Comparison of ENCODE assay signal across 41 cellular contexts in the genomic region with DNA sequence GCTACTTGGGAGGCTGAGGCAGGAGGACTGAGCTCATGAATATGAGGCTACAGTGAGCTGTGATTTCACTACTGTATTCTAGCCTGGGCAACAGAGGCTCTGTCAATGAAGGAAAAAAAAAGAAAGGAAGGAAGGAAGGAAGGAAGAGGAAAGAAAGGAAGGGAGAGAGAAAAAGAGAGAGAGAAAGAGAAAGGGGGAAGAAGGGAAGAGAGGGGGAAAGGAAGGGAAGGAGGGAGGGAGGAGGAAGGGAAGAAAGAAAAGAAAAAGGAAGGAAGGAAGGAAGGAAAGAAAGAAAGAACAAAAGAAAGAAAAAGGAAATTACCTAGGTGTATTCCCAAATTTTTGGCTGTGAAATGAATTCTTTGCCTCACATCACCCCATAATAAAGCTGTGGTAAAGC. TPM values are rescaled to one million over a fixed set of nuclear protein-coding genes. Genes with fewer than 3 reads are reported as not detected.
"Had no signal": no experiment of that assay in that cellular context is flagged by ENCODE, and none has a peak within 500 bp of the region (broad histone marks: within the 10 kb centered on the region; RNA-seq: fewer than 3 reads in every experiment).

No MANE protein-coding gene starts in this region.

- H3K4me1 Mint-ChIP-seq: activated naive CD4-positive, alpha-beta T cell treated with anti-CD3 and anti-CD28 coated beads, Interleukin-2, amount 10 ng/mL, durations not matched to agents 7 days and 5 days; activated naive CD4-positive, alpha-beta T cell treated with anti-CD3 and anti-CD28 coated beads, Interleukin-2, amount 50 U/mL, for 24 hours; activated naive CD8-positive, alpha-beta T cell treated with anti-CD3 and anti-CD28 coated beads for 36 hours; activated naive CD8-positive, alpha-beta T cell treated with anti-CD3 and anti-CD28 coated beads, Interleukin-2, amount 10 ng/mL, durations not matched to agents 7 days and 5 days; activated naive CD8-positive, alpha-beta T cell treated with anti-CD3 and anti-CD28 coated beads, Interleukin-2, amount 50 U/mL, for 24 hours; activated T-helper 17 cell treated with anti-CD3 and anti-CD28 coated beads, Interleukin-2, amount 50 U/mL, for 72 hours; central memory CD8-positive, alpha-beta T cell had no signal

- H3K9me3 Mint-ChIP-seq: activated T-helper 17 cell treated with anti-CD3 and anti-CD28 coated beads, Interleukin-2, amount 50 U/mL, for 72 hours had no signal

- FAIRE-seq: astrocyte had no signal

- DNase-seq: activated effector memory CD4-positive, alpha-beta T cell treated with anti-CD3 and anti-CD28 coated beads, Interleukin-2, amount 50 U/mL, for 16 hours; activated effector memory CD4-positive, alpha-beta T cell treated with Interleukin-2 at 50 U/mL for 16 hours; activated gamma-delta T cell; activated gamma-delta T cell treated with Interleukin-2 at 50 U/mL for 16 hours; activated naive CD4-positive, alpha-beta T cell; activated naive CD4-positive, alpha-beta T cell treated with anti-CD3 and anti-CD28 coated beads for 36 hours; activated naive CD4-positive, alpha-beta T cell treated with anti-CD3 and anti-CD28 coated beads, Interleukin-2, amount 10 ng/mL, durations not matched to agents 7 days and 5 days; activated naive CD4-positive, alpha-beta T cell treated with anti-CD3 and anti-CD28 coated beads, Interleukin-2, amount 50 U/mL, for 16 hours; activated naive CD4-positive, alpha-beta T cell treated with Interleukin-2 at 50 U/mL for 16 hours; activated naive CD8-positive, alpha-beta T cell treated with anti-CD3 and anti-CD28 coated beads for 36 hours; activated naive CD8-positive, alpha-beta T cell treated with anti-CD3 and anti-CD28 coated beads, Interleukin-2, amount 10 ng/mL, durations not matched to agents 7 days and 5 days; activated naive CD8-positive, alpha-beta T cell treated with anti-CD3 and anti-CD28 coated beads, Interleukin-2, amount 50 U/mL, for 24 hours; activated T-cell treated with anti-CD3 and anti-CD28 coated beads, Interleukin-2, amount 50 U/mL, for 1 hour; activated T-cell treated with anti-CD3 and anti-CD28 coated beads, Interleukin-2, amount 50 U/mL, for 24 hours; activated T-cell treated with anti-CD3 and anti-CD28 coated beads, Interleukin-2, amount 50 U/mL, for 72 hours; adrenal gland; amniotic stem cell; amygdala; anterior cingulate cortex; aorta; body of pancreas; brain microvascular endothelial cell; caudate nucleus; central memory CD4-positive, alpha-beta T cell; cerebellar nuclear complex had no signal

- H3K4me1 ChIP-seq: adrenal gland, ascending aorta, body of pancreas, breast epithelium had no signal

- H3K36me3 ChIP-seq: adrenal gland, ascending aorta, brain microvascular endothelial cell, breast epithelium, cardiac muscle cell had no signal

- H3K4me3 Mint-ChIP-seq: activated naive CD4-positive, alpha-beta T cell treated with anti-CD3 and anti-CD28 coated beads for 36 hours; activated naive CD4-positive, alpha-beta T cell treated with anti-CD3 and anti-CD28 coated beads, Interleukin-2, amount 10 ng/mL, durations not matched to agents 7 days and 5 days; activated naive CD4-positive, alpha-beta T cell treated with anti-CD3 and anti-CD28 coated beads, Interleukin-2, amount 50 U/mL, for 24 hours; activated naive CD8-positive, alpha-beta T cell; activated naive CD8-positive, alpha-beta T cell treated with anti-CD3 and anti-CD28 coated beads for 36 hours; activated naive CD8-positive, alpha-beta T cell treated with anti-CD3 and anti-CD28 coated beads, Interleukin-2, amount 10 ng/mL, durations not matched to agents 7 days and 5 days; activated naive CD8-positive, alpha-beta T cell treated with anti-CD3 and anti-CD28 coated beads, Interleukin-2, amount 50 U/mL, for 24 hours; activated T-cell treated with anti-CD3 and anti-CD28 coated beads, Interleukin-2, amount 50 U/mL, for 24 hours; activated T-cell treated with anti-CD3 and anti-CD28 coated beads, Interleukin-2, amount 50 U/mL, for 72 hours; activated T-helper 1 cell treated with anti-CD3 and anti-CD28 coated beads, Interleukin-12 subunit alpha, Interleukin-12 subunit beta, Interleukin-2, Interleukin-4 antibody, amounts not matched to agents 30 ng/mL and 10 ng/mL and 1 ng/mL, durations not matched to agents 14 hours and 24 hours and 36 hours; activated T-helper 17 cell treated with anti-CD3 and anti-CD28 coated beads, Interleukin-2, amount 50 U/mL, for 72 hours; brain; central memory CD8-positive, alpha-beta T cell had no signal

- H3K27ac Mint-ChIP-seq: activated naive CD4-positive, alpha-beta T cell treated with anti-CD3 and anti-CD28 coated beads for 36 hours; activated naive CD4-positive, alpha-beta T cell treated with anti-CD3 and anti-CD28 coated beads, Interleukin-2, amount 10 ng/mL, durations not matched to agents 7 days and 5 days; activated naive CD4-positive, alpha-beta T cell treated with anti-CD3 and anti-CD28 coated beads, Interleukin-2, amount 50 U/mL, for 24 hours; activated naive CD4-positive, alpha-beta T cell treated with anti-CD3 and anti-CD28 coated beads, Interleukin-2, amount 50 U/mL, for 72 hours; activated naive CD8-positive, alpha-beta T cell; activated naive CD8-positive, alpha-beta T cell treated with anti-CD3 and anti-CD28 coated beads for 36 hours; activated naive CD8-positive, alpha-beta T cell treated with anti-CD3 and anti-CD28 coated beads, Interleukin-2, amount 10 ng/mL, durations not matched to agents 7 days and 5 days; activated naive CD8-positive, alpha-beta T cell treated with anti-CD3 and anti-CD28 coated beads, Interleukin-2, amount 50 U/mL, for 24 hours; activated T-cell treated with anti-CD3 and anti-CD28 coated beads, Interleukin-2, amount 50 U/mL, for 24 hours; activated T-cell treated with anti-CD3 and anti-CD28 coated beads, Interleukin-2, amount 50 U/mL, for 72 hours; activated T-helper 1 cell treated with anti-CD3 and anti-CD28 coated beads, Interleukin-12 subunit alpha, Interleukin-12 subunit beta, Interleukin-2, Interleukin-4 antibody, amounts not matched to agents 30 ng/mL and 10 ng/mL and 1 ng/mL, durations not matched to agents 14 hours and 24 hours and 36 hours; activated T-helper 17 cell treated with anti-CD3 and anti-CD28 coated beads, Interleukin-2, amount 50 U/mL, for 72 hours; activated T-helper 2 cell treated with anti-CD3 and anti-CD28 coated beads, Interferon-gamma antibody, Interleukin-2, Interleukin-4, amounts not matched to agents 10 μg/mL and 5 μg/mL and 100 μg/mL, durations not matched to agents 14 hours and 24 hours and 36 hours; brain had no signal

- H3K4me3 ChIP-seq: adrenal gland, ascending aorta, body of pancreas, breast epithelium, cardiac muscle cell had no signal

- H3K27me3 Mint-ChIP-seq: activated naive CD8-positive, alpha-beta T cell; activated naive CD8-positive, alpha-beta T cell treated with anti-CD3 and anti-CD28 coated beads for 36 hours had no signal

- ATAC-seq: activated naive CD4-positive, alpha-beta T cell treated with anti-CD3 and anti-CD28 coated beads, Interleukin-2, amount 50 U/mL, for 72 hours; activated naive CD8-positive, alpha-beta T cell treated with anti-CD3 and anti-CD28 coated beads, Interleukin-2, amount 50 U/mL, for 24 hours; activated T-cell treated with anti-CD3 and anti-CD28 coated beads, Interleukin-2, amount 50 U/mL, for 72 hours; activated T-helper 17 cell treated with anti-CD3 and anti-CD28 coated beads, Interleukin-2, amount 50 U/mL, for 72 hours; body of pancreas had no signal

- H3K9me3 ChIP-seq: adrenal gland, ascending aorta, body of pancreas, breast epithelium had no signal

- H3K36me3 Mint-ChIP-seq: activated naive CD4-positive, alpha-beta T cell treated with anti-CD3 and anti-CD28 coated beads, Interleukin-2, amount 10 ng/mL, durations not matched to agents 7 days and 5 days; brain had no signal

- H3K27me3 ChIP-seq: adrenal gland, ascending aorta, body of pancreas, brain microvascular endothelial cell, breast epithelium, cardiac muscle cell had no signal

- H3K27ac ChIP-seq: adrenal gland, ascending aorta, body of pancreas, brain microvascular endothelial cell, breast epithelium, cardiac muscle cell had no signal

RNA-seq across cellular contexts. Expression of a gene that starts 17.9 kb away (rescaled TPM):
- total RNA-seq: activated naive CD4-positive, alpha-beta T cell treated with anti-CD3 and anti-CD28 coated beads for 36 hours; activated naive CD8-positive, alpha-beta T cell treated with anti-CD3 and anti-CD28 coated beads for 36 hours; activated naive CD8-positive, alpha-beta T cell treated with anti-CD3 and anti-CD28 coated beads, Interleukin-2, amount 10 ng/mL, durations not matched to agents 7 days and 5 days; activated T-cell treated with anti-CD3 and anti-CD28 coated beads, Interleukin-2, amount 50 U/mL, for 72 hours; activated T-helper 1 cell treated with anti-CD3 and anti-CD28 coated beads, Interleukin-12 subunit alpha, Interleukin-12 subunit beta, Interleukin-2, Interleukin-4 antibody, amounts not matched to agents 30 ng/mL and 10 ng/mL and 1 ng/mL, durations not matched to agents 14 hours and 24 hours and 36 hours; activated T-helper 17 cell treated with anti-CD3 and anti-CD28 coated beads, Interleukin-2, amount 50 U/mL, for 72 hours; activated T-helper 2 cell treated with anti-CD3 and anti-CD28 coated beads, Interferon-gamma antibody, Interleukin-2, Interleukin-4, amounts not matched to agents 10 μg/mL and 5 μg/mL and 100 μg/mL, durations not matched to agents 14 hours and 24 hours and 36 hours; adrenal gland; aorta; ascending aorta; astrocyte; body of pancreas; bronchial epithelial cell; cardiac muscle cell; cardiac septum; cerebellum had no signal
- polyA plus RNA-seq: adipose tissue, adrenal gland, cardiac muscle cell had no signal
